ENCODE assay signal across 10 cellular contexts in the genomic region with DNA sequence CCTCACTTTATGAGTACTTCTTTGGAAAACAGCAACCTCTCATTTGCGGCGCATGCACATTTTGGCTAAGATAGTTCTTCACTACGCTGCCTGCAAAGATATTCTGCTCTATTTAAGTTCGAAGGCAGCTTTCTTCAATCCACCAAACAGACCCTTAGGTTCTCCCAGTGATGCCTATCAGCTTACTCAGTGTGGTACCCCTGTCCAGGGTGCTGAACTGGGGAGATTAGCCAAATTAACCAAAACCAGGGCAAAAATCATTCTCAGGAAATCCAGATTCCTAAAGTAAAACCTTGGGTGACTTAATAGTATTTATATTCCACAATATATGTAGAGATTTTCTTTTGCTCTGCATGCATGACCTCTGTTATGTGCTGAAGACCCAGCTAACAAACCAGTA.
DNase-seq lines count a peak whose midpoint lies in the region; ATAC-seq, FAIRE-seq and TF ChIP-seq lines count a peak whose summit lies in the region.
"Had no signal": no experiment of that assay in that cellular context is flagged by ENCODE, and none has a peak within 500 bp of the region (broad histone marks: within the 10 kb centered on the region; RNA-seq: fewer than 3 reads in every experiment).

No MANE protein-coding gene starts in this region.

- ATAC-seq in HG02571 (IDR thresholded peaks at IDR 0.05; ENCODE audit: unreplicated experiment): no peak

- H2AFZ ChIP-seq in astrocyte (ENCODE audit: low read depth, low read length): no peak overlapping the region

- H3K4me2 ChIP-seq in astrocyte (ENCODE audit: low read length): no peak overlapping the region

- no peak overlapping the region for H3K4me3 Mint-ChIP-seq in astrocyte (ENCODE audit: unreplicated experiment)
- no peak overlapping the region for H3K4me3 Mint-ChIP-seq in activated CD4-positive, alpha-beta memory T cell treated with anti-CD3 and anti-CD28 coated beads for 36 hours
- no peak overlapping the region for H3K4me3 Mint-ChIP-seq in activated T-helper 2 cell treated with anti-CD3 and anti-CD28 coated beads, Interferon-gamma antibody, Interleukin-2, Interleukin-4, amounts not matched to agents 10 μg/mL and 5 μg/mL and 100 μg/mL, durations not matched to agents 14 hours and 24 hours and 36 hours (ENCODE audit: low read depth)
- H3K4me3 Mint-ChIP-seq: activated naive CD8-positive, alpha-beta T cell had no signal

- H3K27ac ChIP-seq in astrocyte (ENCODE audit: low read depth, low read length): no peak overlapping the region

- no peak for FAIRE-seq in astrocyte (lab: Jason Lieb, UNC)

- H3K27ac Mint-ChIP-seq in astrocyte (ENCODE audit: unreplicated experiment): no peak overlapping the region
- H3K27ac Mint-ChIP-seq in activated CD4-positive, alpha-beta memory T cell treated with anti-CD3 and anti-CD28 coated beads for 36 hours: no peak overlapping the region
- H3K27ac Mint-ChIP-seq in activated T-helper 2 cell treated with anti-CD3 and anti-CD28 coated beads, Interferon-gamma antibody, Interleukin-2, Interleukin-4, amounts not matched to agents 10 μg/mL and 5 μg/mL and 100 μg/mL, durations not matched to agents 14 hours and 24 hours and 36 hours: no peak overlapping the region
- H3K27ac Mint-ChIP-seq: activated naive CD8-positive, alpha-beta T cell had no signal

- no peaks in the 10 kb centered on the region for H3K9me3 ChIP-seq in astrocyte (ENCODE audit: insufficient read depth, low read depth, low read length)

- peak; percentile 79 for DNase-seq in DMS53 (lab: John Stamatoyannopoulos, UW)
- DNase-seq in HuH-7 (ENCODE audit: low spot score): peak; percentile 26
- peak; percentile 27 for DNase-seq in astrocyte (ENCODE audit: low read depth)
- DNase-seq in lung microvascular endothelial cell (ENCODE audit: low read depth in 2 of 2): peak; percentile 0 to 3
- no peak for DNase-seq in activated CD4-positive, alpha-beta memory T cell treated with anti-CD3 and anti-CD28 coated beads for 36 hours
- no peak for DNase-seq in activated T-helper 2 cell treated with anti-CD3 and anti-CD28 coated beads, Interferon-gamma antibody, Interleukin-2, Interleukin-4, amounts not matched to agents 10 μg/mL and 5 μg/mL and 100 μg/mL, durations not matched to agents 14 hours and 24 hours and 36 hours (ENCODE audit: low spot score)
- no peak for DNase-seq in NCI-H2107 treated with DMSO at 0.1 percent for 48 hours (lab: John Stamatoyannopoulos, UW; ENCODE audit: unreplicated experiment)
- DNase-seq: stimulated activated CD4-positive, alpha-beta T cell treated with anti-CD3 and anti-CD28 coated beads, Interleukin-4, amount 100 ng/mL, for 1 hour had no signal

- H3K27me3 ChIP-seq in astrocyte (ENCODE audit: insufficient read depth, low read length): no peaks in the 10 kb centered on the region

- H3K9ac ChIP-seq in astrocyte (ENCODE audit: low read length): no peak overlapping the region

- H3K36me3 Mint-ChIP-seq in astrocyte (ENCODE audit: low read depth, unreplicated experiment): no peaks in the 10 kb centered on the region
- H3K36me3 Mint-ChIP-seq in activated CD4-positive, alpha-beta memory T cell treated with anti-CD3 and anti-CD28 coated beads for 36 hours: no peaks in the 10 kb centered on the region
- H3K36me3 Mint-ChIP-seq in activated T-helper 2 cell treated with anti-CD3 and anti-CD28 coated beads, Interferon-gamma antibody, Interleukin-2, Interleukin-4, amounts not matched to agents 10 μg/mL and 5 μg/mL and 100 μg/mL, durations not matched to agents 14 hours and 24 hours and 36 hours (ENCODE audit: low read depth): no peaks in the 10 kb centered on the region
- H3K36me3 Mint-ChIP-seq: activated naive CD8-positive, alpha-beta T cell had no signal

- peaks cover 5% of the 10 kb centered on the region for H3K27me3 Mint-ChIP-seq in astrocyte (ENCODE audit: low read depth, unreplicated experiment)
- no peaks in the 10 kb centered on the region for H3K27me3 Mint-ChIP-seq in activated CD4-positive, alpha-beta memory T cell treated with anti-CD3 and anti-CD28 coated beads for 36 hours
- H3K27me3 Mint-ChIP-seq in activated T-helper 2 cell treated with anti-CD3 and anti-CD28 coated beads, Interferon-gamma antibody, Interleukin-2, Interleukin-4, amounts not matched to agents 10 μg/mL and 5 μg/mL and 100 μg/mL, durations not matched to agents 14 hours and 24 hours and 36 hours (ENCODE audit: low read depth): no peaks in the 10 kb centered on the region

- TF ChIP-seq CTCF in astrocyte (IDR thresholded peaks at IDR 0.05; ENCODE audit: insufficient read depth, low read depth, low read length): no peak

- POLR2A ChIA-PET in activated CD4-positive, alpha-beta memory T cell treated with anti-CD3 and anti-CD28 coated beads for 36 hours (lab: Charles Lee): no interaction called here

- intact Hi-C loops in activated CD4-positive, alpha-beta memory T cell treated with anti-CD3 and anti-CD28 coated beads for 36 hours (cut with micrococcal nuclease): no loop called here
- intact Hi-C loops in activated T-helper 2 cell treated with anti-CD3 and anti-CD28 coated beads, Interferon-gamma antibody, Interleukin-2, Interleukin-4, amounts not matched to agents 10 μg/mL and 5 μg/mL and 100 μg/mL, durations not matched to agents 14 hours and 24 hours and 36 hours (cut with micrococcal nuclease): no loop called here

- H3K4me1 Mint-ChIP-seq in astrocyte (ENCODE audit: low read depth, unreplicated experiment): no peaks in the 10 kb centered on the region
- no peaks in the 10 kb centered on the region for H3K4me1 Mint-ChIP-seq in activated CD4-positive, alpha-beta memory T cell treated with anti-CD3 and anti-CD28 coated beads for 36 hours (ENCODE audit: low read depth)
- H3K4me1 Mint-ChIP-seq in activated T-helper 2 cell treated with anti-CD3 and anti-CD28 coated beads, Interferon-gamma antibody, Interleukin-2, Interleukin-4, amounts not matched to agents 10 μg/mL and 5 μg/mL and 100 μg/mL, durations not matched to agents 14 hours and 24 hours and 36 hours (ENCODE audit: low read depth): no peaks in the 10 kb centered on the region

- H3K36me3 ChIP-seq in astrocyte (ENCODE audit: insufficient read depth, low read length): no peaks in the 10 kb centered on the region

- no peak overlapping the region for H3K4me3 ChIP-seq in astrocyte (ENCODE audit: insufficient read depth, low read depth, low read length)

- peaks cover 2% of the 10 kb centered on the region for H3K9me3 Mint-ChIP-seq in astrocyte (ENCODE audit: unreplicated experiment)
- H3K9me3 Mint-ChIP-seq in activated CD4-positive, alpha-beta memory T cell treated with anti-CD3 and anti-CD28 coated beads for 36 hours: no peaks in the 10 kb centered on the region
- H3K9me3 Mint-ChIP-seq in activated T-helper 2 cell treated with anti-CD3 and anti-CD28 coated beads, Interferon-gamma antibody, Interleukin-2, Interleukin-4, amounts not matched to agents 10 μg/mL and 5 μg/mL and 100 μg/mL, durations not matched to agents 14 hours and 24 hours and 36 hours: peaks cover 5% of the 10 kb centered on the region

- H3K79me2 ChIP-seq in astrocyte (ENCODE audit: insufficient read depth, low read length): no peaks in the 10 kb centered on the region

- no peaks in the 10 kb centered on the region for H4K20me1 ChIP-seq in astrocyte (ENCODE audit: insufficient read depth, low read length)

- H3K4me1 ChIP-seq in astrocyte (ENCODE audit: insufficient read depth, low read length): no peaks in the 10 kb centered on the region

- CTCF ChIA-PET in activated CD4-positive, alpha-beta memory T cell treated with anti-CD3 and anti-CD28 coated beads for 36 hours (lab: Charles Lee): no interaction called here

Comparison
In these comparisons a context has a peak if more than half of its experiments do, and no peak if none do; other contexts are left out.
1. DNase-seq: peak in DMS53 (single experiment), HuH-7 (single experiment), astrocyte (single experiment) and lung microvascular endothelial cell (2 of 2); none in activated CD4-positive, alpha-beta memory T cell treated with anti-CD3 and anti-CD28 coated beads for 36 hours (single experiment), activated T-helper 2 cell treated with anti-CD3 and anti-CD28 coated beads, Interferon-gamma antibody, Interleukin-2, Interleukin-4, amounts not matched to agents 10 μg/mL and 5 μg/mL and 100 μg/mL, durations not matched to agents 14 hours and 24 hours and 36 hours (single experiment) and NCI-H2107 treated with DMSO at 0.1 percent for 48 hours (single experiment).